ENCODE assay signal across 32 cellular contexts in the genomic region with DNA sequence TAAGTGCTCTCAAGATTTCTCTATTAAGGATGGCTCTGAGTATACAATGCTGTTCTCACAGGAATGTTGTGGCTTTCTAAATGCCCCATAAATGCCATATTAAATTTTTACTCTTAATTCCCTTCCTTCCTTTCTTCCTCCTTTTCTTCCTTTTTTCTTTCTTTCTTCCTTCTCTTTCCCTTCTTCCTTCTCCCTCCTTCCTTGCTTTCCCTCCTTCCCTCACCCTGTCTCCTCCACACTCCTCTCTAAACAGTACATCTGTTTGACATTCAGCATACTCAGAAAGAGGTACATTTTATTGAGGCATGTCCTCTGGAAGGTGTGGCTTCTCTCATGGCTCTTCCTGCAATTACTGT. TPM values are rescaled to one million over a fixed set of nuclear protein-coding genes. Genes with fewer than 3 reads are reported as not detected.
"Had no signal": no experiment of that assay in that cellular context is flagged by ENCODE, and none has a peak within 500 bp of the region (broad histone marks: within the 10 kb centered on the region; RNA-seq: fewer than 3 reads in every experiment).

No MANE protein-coding gene starts in this region.

- H3K9ac ChIP-seq: SK-N-SH had no signal

- ATAC-seq: activated naive CD4-positive, alpha-beta T cell treated with anti-CD3 and anti-CD28 coated beads, Interleukin-2, amount 50 U/mL, for 72 hours; activated naive CD8-positive, alpha-beta T cell treated with anti-CD3 and anti-CD28 coated beads, Interleukin-2, amount 50 U/mL, for 24 hours; activated T-cell treated with anti-CD3 and anti-CD28 coated beads, Interleukin-2, amount 50 U/mL, for 4 hours; body of pancreas; Panc1; Right ventricle myocardium inferior had no signal

- H3K27me3 ChIP-seq: ascending aorta, body of pancreas had no signal

- H3K36me3 ChIP-seq: ascending aorta had no signal

- H3K4me1 ChIP-seq: body of pancreas had no signal

- H3K4me3 ChIP-seq: ascending aorta, body of pancreas had no signal

- DNase-seq: activated CD4-positive, alpha-beta memory T cell treated with anti-CD3 and anti-CD28 coated beads for 36 hours; activated CD4-positive, alpha-beta T cell treated with anti-CD3 and anti-CD28 coated beads, Interleukin-2, amount 10 ng/mL, durations not matched to agents 7 days and 5 days; activated CD4-positive, CD25-positive, alpha-beta regulatory T cell; activated CD8-positive, alpha-beta memory T cell treated with anti-CD3 and anti-CD28 coated beads for 24 hours; activated effector memory CD4-positive, alpha-beta T cell treated with anti-CD3 and anti-CD28 coated beads, Interleukin-2, amount 50 U/mL, for 16 hours; activated naive CD4-positive, alpha-beta T cell treated with Interleukin-2 at 50 U/mL for 16 hours; activated naive CD8-positive, alpha-beta T cell treated with anti-CD3 and anti-CD28 coated beads, Interleukin-2, amount 50 U/mL, for 24 hours; activated T-cell treated with anti-CD3 and anti-CD28 coated beads, Interleukin-2, amount 50 U/mL, for 4 hours; amniotic stem cell; central memory CD4-positive, alpha-beta T cell; Karpas-422; MM.1S; NCI-H146; NCI-H187 treated with DMSO at 0.1 percent for 48 hours; NCI-H2081 treated with DMSO at 0.1 percent for 48 hours; NCI-H2171 treated with DMSO at 0.1 percent for 48 hours; NCI-H345; NCI-H510A; NCI-H526 treated with DMSO at 0.1 percent for 48 hours; NCI-H82; NK-92 treated with Interleukin-12 subunit alpha and Interleukin-12 subunit beta, amount 100 ng/mL, for 24 hours; RPMI8226; SK-N-SH; T-helper 1 cell had no signal

- H3K9me3 ChIP-seq: ascending aorta, body of pancreas, SK-N-SH had no signal

- H3K27ac ChIP-seq: ascending aorta, body of pancreas, VCaP had no signal

- FAIRE-seq: bronchial epithelial cell had no signal

RNA-seq across cellular contexts. Expression of a gene that starts 0.4 kb away (rescaled TPM):
- total RNA-seq: activated CD4-positive, alpha-beta memory T cell treated with anti-CD3 and anti-CD28 coated beads for 36 hours; activated CD4-positive, alpha-beta T cell treated with anti-CD3 and anti-CD28 coated beads, Interleukin-2, amount 10 ng/mL, durations not matched to agents 7 days and 5 days; activated T-cell treated with anti-CD3 and anti-CD28 coated beads, Interleukin-2, amount 50 U/mL, for 4 hours; ascending aorta; body of pancreas; bronchial epithelial cell; Right ventricle myocardium inferior; T-helper 2 cell treated with Interferon-gamma antibody and Interleukin-4, amounts not matched to agents 100 ng/mL and 5 ng/mL, for 36 hours had no signal
- polyA plus RNA-seq: SK-N-SH had no signal

RNA-seq across cellular contexts. Expression of a gene that starts 41.8 kb away (rescaled TPM):
- total RNA-seq: ascending aorta, body of pancreas, bronchial epithelial cell, Right ventricle myocardium inferior had no signal
- polyA plus RNA-seq: SK-N-SH had no signal
